Comparison of ENCODE assay signal across 1 cellular context in genomic region chr6:24668997-24669361, GRCh38.
TF ChIP-seq lines count a peak whose summit lies in the region.

No MANE protein-coding gene starts in this region.

TF ChIP-seq in K562, 482 proteins besides CTCF, POLR2A, EP300 and RAD21 (continues in another document):
- TF ChIP-seq ZBTB40 (IDR thresholded peaks at IDR 0.05) (0 out of 2 replicates have a peak, but pooled peaks have one; percentile 42), ZBTB40 (CRISPR knock-in tag; IDR thresholded peaks at IDR 0.05) (no peak), RBBP5 (IDR thresholded peaks at IDR 0.05; ENCODE audit: borderline replicate concordance, insufficient read depth, low read length, poor library complexity, severe bottlenecking) (peak; percentile 47), EP400 (IDR thresholded peaks at IDR 0.05) (peak; percentile 33), ARNT (IDR thresholded peaks at IDR 0.05) (0 out of 4 replicates have a peak, but pooled peaks of 1 of the 2 experiments have one; percentile 22), ATF4 (CRISPR knock-in tag; IDR thresholded peaks at IDR 0.05) (0 out of 2 replicates have a peak, but pooled peaks have one; percentile 2), POLR2H (tag; IDR thresholded peaks at IDR 0.05; ENCODE audit: low read depth) (no peak), REST (CRISPR knock-in tag; IDR thresholded peaks at IDR 0.05; ENCODE audit: low read depth) (no peak), NRF1 (conservative IDR thresholded peaks at IDR 0.05 in 1 of 2, IDR thresholded peaks at IDR 0.05 in 1 of 2) (peak; percentile 53 to 59), MBD1 (CRISPR knock-in tag; IDR thresholded peaks at IDR 0.05) (0 out of 2 replicates have a peak, but pooled peaks have one; percentile 57), NKRF (IDR thresholded peaks at IDR 0.05; ENCODE audit: borderline replicate concordance) (peak; percentile 47; the same call in 1 of the 2 replicates), SMARCA5 (IDR thresholded peaks at IDR 0.05) (no peak), MECOM (CRISPR knock-in tag; IDR thresholded peaks at IDR 0.05) (0 out of 2 replicates have a peak, but pooled peaks have one; percentile 13), ELF1 (tag; IDR thresholded peaks at IDR 0.05) (0 out of 2 replicates have a peak, but pooled peaks have one; percentile 26), TRIM28 (IDR thresholded peaks at IDR 0.05) (0 out of 2 replicates have a peak, but pooled peaks have one; percentile 46), ARID3B (CRISPR knock-in tag; IDR thresholded peaks at IDR 0.05; ENCODE audit: borderline replicate concordance) (no peak), ILK (tag; IDR thresholded peaks at IDR 0.05; ENCODE audit: borderline replicate concordance, low read depth) (no peak)
